3 cellular contexts compared by ENCODE assay signal in the genomic region with DNA sequence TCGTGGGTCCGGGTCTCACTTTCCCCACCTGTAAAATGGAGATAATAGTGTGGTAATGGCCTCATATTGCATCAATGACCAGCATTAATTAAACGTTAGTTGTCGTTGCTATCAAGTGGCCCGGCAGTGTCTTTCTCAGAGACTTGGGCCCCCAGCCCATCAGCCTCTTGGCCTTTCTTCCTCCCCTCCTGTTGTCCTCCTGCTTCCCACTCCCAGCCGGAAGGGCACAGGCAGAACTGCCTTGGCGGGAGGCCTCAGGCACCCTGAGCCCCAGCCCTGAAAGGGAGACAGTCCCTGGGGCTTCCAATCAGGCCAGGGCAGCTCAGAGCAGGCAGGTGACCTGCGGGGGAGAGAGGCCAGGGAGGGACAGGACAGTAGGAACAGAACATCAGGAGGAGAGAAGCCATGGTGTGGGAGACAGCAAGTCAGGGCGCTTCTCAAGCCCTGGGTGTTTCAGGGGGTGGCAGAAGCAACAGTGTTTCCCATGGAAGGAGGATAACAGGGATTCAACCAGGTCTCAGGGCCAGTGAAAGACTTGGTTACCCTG.
TF ChIP-seq lines count a peak whose summit lies in the region.

No MANE protein-coding gene starts in this region.

TF ChIP-seq in GM23338, 12 proteins besides CTCF, POLR2A, EP300 and RAD21 (continues in another document):
- TF ChIP-seq ZNF331 (CRISPR knock-in tag; IDR thresholded peaks at IDR 0.05; ENCODE audit: low read depth) (no peak), CREB1 (CRISPR knock-in tag; IDR thresholded peaks at IDR 0.05; ENCODE audit: low read depth) (no peak), EZH2 (IDR thresholded peaks at IDR 0.05; ENCODE audit: low read depth, unreplicated experiment) (no peak), JUNB (IDR thresholded peaks at IDR 0.05; ENCODE audit: unreplicated experiment) (no peak)
- TF ChIP-seq, protein P1, sequence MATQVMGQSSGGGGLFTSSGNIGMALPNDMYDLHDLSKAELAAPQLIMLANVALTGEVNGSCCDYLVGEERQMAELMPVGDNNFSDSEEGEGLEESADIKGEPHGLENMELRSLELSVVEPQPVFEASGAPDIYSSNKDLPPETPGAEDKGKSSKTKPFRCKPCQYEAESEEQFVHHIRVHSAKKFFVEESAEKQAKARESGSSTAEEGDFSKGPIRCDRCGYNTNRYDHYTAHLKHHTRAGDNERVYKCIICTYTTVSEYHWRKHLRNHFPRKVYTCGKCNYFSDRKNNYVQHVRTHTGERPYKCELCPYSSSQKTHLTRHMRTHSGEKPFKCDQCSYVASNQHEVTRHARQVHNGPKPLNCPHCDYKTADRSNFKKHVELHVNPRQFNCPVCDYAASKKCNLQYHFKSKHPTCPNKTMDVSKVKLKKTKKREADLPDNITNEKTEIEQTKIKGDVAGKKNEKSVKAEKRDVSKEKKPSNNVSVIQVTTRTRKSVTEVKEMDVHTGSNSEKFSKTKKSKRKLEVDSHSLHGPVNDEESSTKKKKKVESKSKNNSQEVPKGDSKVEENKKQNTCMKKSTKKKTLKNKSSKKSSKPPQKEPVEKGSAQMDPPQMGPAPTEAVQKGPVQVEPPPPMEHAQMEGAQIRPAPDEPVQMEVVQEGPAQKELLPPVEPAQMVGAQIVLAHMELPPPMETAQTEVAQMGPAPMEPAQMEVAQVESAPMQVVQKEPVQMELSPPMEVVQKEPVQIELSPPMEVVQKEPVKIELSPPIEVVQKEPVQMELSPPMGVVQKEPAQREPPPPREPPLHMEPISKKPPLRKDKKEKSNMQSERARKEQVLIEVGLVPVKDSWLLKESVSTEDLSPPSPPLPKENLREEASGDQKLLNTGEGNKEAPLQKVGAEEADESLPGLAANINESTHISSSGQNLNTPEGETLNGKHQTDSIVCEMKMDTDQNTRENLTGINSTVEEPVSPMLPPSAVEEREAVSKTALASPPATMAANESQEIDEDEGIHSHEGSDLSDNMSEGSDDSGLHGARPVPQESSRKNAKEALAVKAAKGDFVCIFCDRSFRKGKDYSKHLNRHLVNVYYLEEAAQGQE (IDR thresholded peaks at IDR 0.05; ENCODE audit: unreplicated experiment) = no peak
- TF ChIP-seq, protein P2, sequence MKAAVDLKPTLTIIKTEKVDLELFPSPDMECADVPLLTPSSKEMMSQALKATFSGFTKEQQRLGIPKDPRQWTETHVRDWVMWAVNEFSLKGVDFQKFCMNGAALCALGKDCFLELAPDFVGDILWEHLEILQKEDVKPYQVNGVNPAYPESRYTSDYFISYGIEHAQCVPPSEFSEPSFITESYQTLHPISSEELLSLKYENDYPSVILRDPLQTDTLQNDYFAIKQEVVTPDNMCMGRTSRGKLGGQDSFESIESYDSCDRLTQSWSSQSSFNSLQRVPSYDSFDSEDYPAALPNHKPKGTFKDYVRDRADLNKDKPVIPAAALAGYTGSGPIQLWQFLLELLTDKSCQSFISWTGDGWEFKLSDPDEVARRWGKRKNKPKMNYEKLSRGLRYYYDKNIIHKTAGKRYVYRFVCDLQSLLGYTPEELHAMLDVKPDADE (IDR thresholded peaks at IDR 0.05) = no peak

TF ChIP-seq in GM12878, 131 proteins besides CTCF, POLR2A, EP300 and RAD21:
- TF ChIP-seq KDM1A (IDR thresholded peaks at IDR 0.05; ENCODE audit: borderline replicate concordance) (no peak), MYB (IDR thresholded peaks at IDR 0.05; ENCODE audit: borderline replicate concordance, low read depth, low read length) (no peak), RAD51 (IDR thresholded peaks at IDR 0.05) (no peak), JUND (IDR thresholded peaks at IDR 0.05; ENCODE audit: low read depth, low read length) (no peak), CBX5 (IDR thresholded peaks at IDR 0.05; ENCODE audit: low read depth) (no peak), JUNB (IDR thresholded peaks at IDR 0.05) (no peak)
- TF ChIP-seq, protein P3, sequence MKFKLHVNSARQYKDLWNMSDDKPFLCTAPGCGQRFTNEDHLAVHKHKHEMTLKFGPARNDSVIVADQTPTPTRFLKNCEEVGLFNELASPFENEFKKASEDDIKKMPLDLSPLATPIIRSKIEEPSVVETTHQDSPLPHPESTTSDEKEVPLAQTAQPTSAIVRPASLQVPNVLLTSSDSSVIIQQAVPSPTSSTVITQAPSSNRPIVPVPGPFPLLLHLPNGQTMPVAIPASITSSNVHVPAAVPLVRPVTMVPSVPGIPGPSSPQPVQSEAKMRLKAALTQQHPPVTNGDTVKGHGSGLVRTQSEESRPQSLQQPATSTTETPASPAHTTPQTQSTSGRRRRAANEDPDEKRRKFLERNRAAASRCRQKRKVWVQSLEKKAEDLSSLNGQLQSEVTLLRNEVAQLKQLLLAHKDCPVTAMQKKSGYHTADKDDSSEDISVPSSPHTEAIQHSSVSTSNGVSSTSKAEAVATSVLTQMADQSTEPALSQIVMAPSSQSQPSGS (IDR thresholded peaks at IDR 0.05; ENCODE audit: low read length) = no peak
- TF ChIP-seq, protein P4, sequence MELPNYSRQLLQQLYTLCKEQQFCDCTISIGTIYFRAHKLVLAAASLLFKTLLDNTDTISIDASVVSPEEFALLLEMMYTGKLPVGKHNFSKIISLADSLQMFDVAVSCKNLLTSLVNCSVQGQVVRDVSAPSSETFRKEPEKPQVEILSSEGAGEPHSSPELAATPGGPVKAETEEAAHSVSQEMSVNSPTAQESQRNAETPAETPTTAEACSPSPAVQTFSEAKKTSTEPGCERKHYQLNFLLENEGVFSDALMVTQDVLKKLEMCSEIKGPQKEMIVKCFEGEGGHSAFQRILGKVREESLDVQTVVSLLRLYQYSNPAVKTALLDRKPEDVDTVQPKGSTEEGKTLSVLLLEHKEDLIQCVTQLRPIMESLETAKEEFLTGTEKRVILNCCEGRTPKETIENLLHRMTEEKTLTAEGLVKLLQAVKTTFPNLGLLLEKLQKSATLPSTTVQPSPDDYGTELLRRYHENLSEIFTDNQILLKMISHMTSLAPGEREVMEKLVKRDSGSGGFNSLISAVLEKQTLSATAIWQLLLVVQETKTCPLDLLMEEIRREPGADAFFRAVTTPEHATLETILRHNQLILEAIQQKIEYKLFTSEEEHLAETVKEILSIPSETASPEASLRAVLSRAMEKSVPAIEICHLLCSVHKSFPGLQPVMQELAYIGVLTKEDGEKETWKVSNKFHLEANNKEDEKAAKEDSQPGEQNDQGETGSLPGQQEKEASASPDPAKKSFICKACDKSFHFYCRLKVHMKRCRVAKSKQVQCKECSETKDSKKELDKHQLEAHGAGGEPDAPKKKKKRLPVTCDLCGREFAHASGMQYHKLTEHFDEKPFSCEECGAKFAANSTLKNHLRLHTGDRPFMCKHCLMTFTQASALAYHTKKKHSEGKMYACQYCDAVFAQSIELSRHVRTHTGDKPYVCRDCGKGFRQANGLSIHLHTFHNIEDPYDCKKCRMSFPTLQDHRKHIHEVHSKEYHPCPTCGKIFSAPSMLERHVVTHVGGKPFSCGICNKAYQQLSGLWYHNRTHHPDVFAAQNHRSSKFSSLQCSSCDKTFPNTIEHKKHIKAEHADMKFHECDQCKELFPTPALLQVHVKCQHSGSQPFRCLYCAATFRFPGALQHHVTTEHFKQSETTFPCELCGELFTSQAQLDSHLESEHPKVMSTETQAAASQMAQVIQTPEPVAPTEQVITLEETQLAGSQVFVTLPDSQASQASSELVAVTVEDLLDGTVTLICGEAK (IDR thresholded peaks at IDR 0.05; ENCODE audit: borderline replicate concordance) = no peak

TF ChIP-seq in HepG2, 621 proteins besides CTCF, POLR2A, EP300 and RAD21:
- TF ChIP-seq, protein P5, sequence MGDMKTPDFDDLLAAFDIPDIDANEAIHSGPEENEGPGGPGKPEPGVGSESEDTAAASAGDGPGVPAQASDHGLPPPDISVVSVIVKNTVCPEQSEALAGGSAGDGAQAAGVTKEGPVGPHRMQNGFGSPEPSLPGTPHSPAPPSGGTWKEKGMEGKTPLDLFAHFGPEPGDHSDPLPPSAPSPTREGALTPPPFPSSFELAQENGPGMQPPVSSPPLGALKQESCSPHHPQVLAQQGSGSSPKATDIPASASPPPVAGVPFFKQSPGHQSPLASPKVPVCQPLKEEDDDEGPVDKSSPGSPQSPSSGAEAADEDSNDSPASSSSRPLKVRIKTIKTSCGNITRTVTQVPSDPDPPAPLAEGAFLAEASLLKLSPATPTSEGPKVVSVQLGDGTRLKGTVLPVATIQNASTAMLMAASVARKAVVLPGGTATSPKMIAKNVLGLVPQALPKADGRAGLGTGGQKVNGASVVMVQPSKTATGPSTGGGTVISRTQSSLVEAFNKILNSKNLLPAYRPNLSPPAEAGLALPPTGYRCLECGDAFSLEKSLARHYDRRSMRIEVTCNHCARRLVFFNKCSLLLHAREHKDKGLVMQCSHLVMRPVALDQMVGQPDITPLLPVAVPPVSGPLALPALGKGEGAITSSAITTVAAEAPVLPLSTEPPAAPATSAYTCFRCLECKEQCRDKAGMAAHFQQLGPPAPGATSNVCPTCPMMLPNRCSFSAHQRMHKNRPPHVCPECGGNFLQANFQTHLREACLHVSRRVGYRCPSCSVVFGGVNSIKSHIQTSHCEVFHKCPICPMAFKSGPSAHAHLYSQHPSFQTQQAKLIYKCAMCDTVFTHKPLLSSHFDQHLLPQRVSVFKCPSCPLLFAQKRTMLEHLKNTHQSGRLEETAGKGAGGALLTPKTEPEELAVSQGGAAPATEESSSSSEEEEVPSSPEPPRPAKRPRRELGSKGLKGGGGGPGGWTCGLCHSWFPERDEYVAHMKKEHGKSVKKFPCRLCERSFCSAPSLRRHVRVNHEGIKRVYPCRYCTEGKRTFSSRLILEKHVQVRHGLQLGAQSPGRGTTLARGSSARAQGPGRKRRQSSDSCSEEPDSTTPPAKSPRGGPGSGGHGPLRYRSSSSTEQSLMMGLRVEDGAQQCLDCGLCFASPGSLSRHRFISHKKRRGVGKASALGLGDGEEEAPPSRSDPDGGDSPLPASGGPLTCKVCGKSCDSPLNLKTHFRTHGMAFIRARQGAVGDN (CRISPR knock-in tag; IDR thresholded peaks at IDR 0.05) = peak; percentile 21; the same call in 1 of the 2 replicates
- TF ChIP-seq GATA4 (IDR thresholded peaks at IDR 0.05; ENCODE audit: borderline replicate concordance, low read depth) (no peak), EEA1 (CRISPR knock-in tag; IDR thresholded peaks at IDR 0.05; ENCODE audit: borderline replicate concordance) (no peak)
